Comparison of ENCODE assay signal across 8 cellular contexts in the genomic region with DNA sequence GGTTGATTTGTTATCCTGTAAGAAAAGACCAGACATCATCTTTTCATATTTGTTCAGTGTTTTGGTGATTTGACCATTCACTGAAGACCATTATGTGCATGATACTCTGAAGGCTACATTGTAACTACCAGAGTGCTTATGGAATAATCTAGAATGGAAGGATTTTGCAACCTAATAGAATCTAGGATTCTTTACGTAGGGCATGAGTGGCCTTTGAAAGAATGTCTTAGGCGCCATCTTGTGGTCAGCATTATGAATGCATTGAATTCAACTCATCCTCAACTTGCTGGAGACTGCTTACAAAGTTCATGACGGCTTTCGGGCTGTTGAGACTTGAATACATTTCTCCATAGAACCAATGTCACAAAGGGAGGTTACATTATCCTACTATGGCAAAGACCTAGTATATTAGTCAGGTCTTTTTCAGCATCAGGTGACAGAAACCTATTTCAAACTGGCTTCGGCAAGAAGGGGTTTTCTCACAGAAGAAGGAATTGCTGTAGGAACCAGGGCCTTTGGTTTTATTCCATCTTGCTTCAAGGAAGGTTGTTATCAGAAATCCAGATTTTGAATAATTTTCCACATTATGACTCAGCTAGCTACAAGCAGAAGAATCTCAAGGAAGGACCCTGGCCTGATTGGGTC.
A peak's percentile ranks its signal among the peaks of the same experiment; 100 is the strongest.
DNase-seq lines count a peak whose midpoint lies in the region; ATAC-seq, FAIRE-seq and TF ChIP-seq lines count a peak whose summit lies in the region.

No MANE protein-coding gene starts in this region.

- intact Hi-C loops in left colon (cut with DNase I, micrococcal nuclease): loop anchor here in 1 of 2 donors (5.0 to 10.0 kb wide), 2 partner anchors 133 to 865 kb away; no protein-coding TSS in a partner anchor

- peaks cover 3% of the 10 kb centered on the region for H3K4me1 Mint-ChIP-seq in chondrocyte (ENCODE audit: low read depth)

- H3K27me3 Mint-ChIP-seq in chondrocyte (ENCODE audit: low read depth): peaks cover 25% of the 10 kb centered on the region

- peak; percentile 94 for TF ChIP-seq CTCF in chondrocyte (IDR thresholded peaks at IDR 0.05)

- DNase-seq in SIG-M5 treated with dmso at 0.1 percent for 504 hours (lab: John Stamatoyannopoulos, UW; ENCODE audit: unreplicated experiment) (peak; percentile 71), SIG-M5 (lab: John Stamatoyannopoulos, UW) (no peak), NCI-H2029 (lab: John Stamatoyannopoulos, UW) (peak; percentile 22), chondrocyte (ENCODE audit: low spot score) (no peak), left colon (peak in 1 of 2 donors; percentile 50)
- peak in 2 of 3 donors; percentile 31 to 51 for DNase-seq in stimulated activated CD4-positive, alpha-beta T cell treated with anti-CD3 and anti-CD28 coated beads, TNF-alpha, amount 100 ng/mL, for 48 hours (ENCODE audit: low read depth in 3 of 3)

- ATAC-seq in HG02759 (IDR thresholded peaks at IDR 0.05; ENCODE audit: unreplicated experiment) (peak; percentile 74), left colon (peak; percentile 89)

- no peak overlapping the region for H3K4me3 Mint-ChIP-seq in chondrocyte (ENCODE audit: unreplicated experiment)

- no peaks in the 10 kb centered on the region for H3K36me3 Mint-ChIP-seq in chondrocyte (ENCODE audit: low read depth)

- peak; percentile 77 for FAIRE-seq in TTC549 (lab: Jason Lieb, UNC)

- no peaks in the 10 kb centered on the region for H3K9me3 Mint-ChIP-seq in chondrocyte (ENCODE audit: low read depth)

- H3K27ac Mint-ChIP-seq in chondrocyte (ENCODE audit: unreplicated experiment): no peak overlapping the region

Comparison
In these comparisons a context has a peak if more than half of its experiments do, and no peak if none do; other contexts are left out.
1. DNase-seq: peak in SIG-M5 treated with dmso at 0.1 percent for 504 hours (single experiment), NCI-H2029 (single experiment) and stimulated activated CD4-positive, alpha-beta T cell treated with anti-CD3 and anti-CD28 coated beads, TNF-alpha, amount 100 ng/mL, for 48 hours (2 of 3); none in SIG-M5 (single experiment) and chondrocyte (single experiment).